ENCODE assay signal across 9 cellular contexts in the genomic region with DNA sequence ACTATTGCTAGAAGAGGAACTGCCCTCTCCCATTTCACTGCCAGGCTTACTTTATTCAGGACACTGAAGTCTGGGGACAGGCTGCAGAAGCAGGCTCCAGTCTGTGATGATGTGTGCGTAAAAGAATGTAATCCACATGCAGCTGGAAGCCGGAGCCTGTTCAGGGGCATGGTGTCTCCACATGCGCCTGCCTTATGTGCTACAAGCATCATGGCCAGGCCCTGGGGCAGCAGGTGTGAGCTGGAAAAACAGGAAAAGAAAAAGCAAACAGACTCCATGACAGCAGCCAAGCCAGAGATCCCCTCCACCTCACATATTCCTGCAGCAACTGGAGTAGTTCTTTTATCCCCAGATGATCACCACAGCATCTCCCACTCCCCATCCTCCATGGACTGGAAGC. TPM values are rescaled to one million over a fixed set of nuclear protein-coding genes. Genes with fewer than 3 reads are reported as not detected.
DNase-seq lines count a peak whose midpoint lies in the region; ATAC-seq and TF ChIP-seq lines count a peak whose summit lies in the region.
"Had no signal": no experiment of that assay in that cellular context is flagged by ENCODE, and none has a peak within 500 bp of the region (broad histone marks: within the 10 kb centered on the region; RNA-seq: fewer than 3 reads in every experiment).

No MANE protein-coding gene starts in this region.

- H4K20me1 ChIP-seq in GM23248 (ENCODE audit: insufficient read depth) = no peaks in the 10 kb centered on the region

- H3K27ac ChIP-seq in GM23248 (peak overlapping the region; percentile 20; the same call in 1 of the 2 replicates), RWPE2 (ENCODE audit: poor library complexity, severe bottlenecking) (no peak overlapping the region), gastroesophageal sphincter (no peak overlapping the region)
- H3K27ac ChIP-seq: SK-N-MC had no signal

- no peaks in the 10 kb centered on the region for H3K27me3 ChIP-seq in GM23248 (replicated peaks; ENCODE audit: insufficient read depth)
- H3K27me3 ChIP-seq in RWPE2 (ENCODE audit: insufficient read depth, poor library complexity, severe bottlenecking) = no peaks in the 10 kb centered on the region
- H3K27me3 ChIP-seq in gastroesophageal sphincter = no peaks in the 10 kb centered on the region

- DNase-seq in GM23248 = peak; percentile 91
- DNase-seq in RWPE2 (ENCODE audit: low spot score) = no peak
- DNase-seq in sciatic nerve (ENCODE audit: low spot score) = no peak
- no peak for DNase-seq in HPDE6-E6E7 (ENCODE audit: extremely low spot score)
- DNase-seq in activated T-helper 2 cell treated with anti-CD3 and anti-CD28 coated beads, Interferon-gamma antibody, Interleukin-2, Interleukin-4, amounts not matched to agents 10 μg/mL and 5 μg/mL and 100 μg/mL, durations not matched to agents 14 hours and 24 hours and 36 hours (ENCODE audit: low spot score) = no peak

- no peak overlapping the region for H2AFZ ChIP-seq in GM23248

- no peak for TF ChIP-seq POLR2A in gastroesophageal sphincter (IDR thresholded peaks at IDR 0.05)

- no peaks in the 10 kb centered on the region for H3K9me3 ChIP-seq in GM23248 (ENCODE audit: low read depth)
- H3K9me3 ChIP-seq in RWPE2 (ENCODE audit: severe bottlenecking) = no peaks in the 10 kb centered on the region
- H3K9me3 ChIP-seq in gastroesophageal sphincter = no peaks in the 10 kb centered on the region

- intact Hi-C loops in sciatic nerve (cut with DNase I) = no loop called here
- intact Hi-C loops in activated T-helper 2 cell treated with anti-CD3 and anti-CD28 coated beads, Interferon-gamma antibody, Interleukin-2, Interleukin-4, amounts not matched to agents 10 μg/mL and 5 μg/mL and 100 μg/mL, durations not matched to agents 14 hours and 24 hours and 36 hours (cut with micrococcal nuclease) = no loop called here

- H3K4me3 Mint-ChIP-seq in activated T-helper 2 cell treated with anti-CD3 and anti-CD28 coated beads, Interferon-gamma antibody, Interleukin-2, Interleukin-4, amounts not matched to agents 10 μg/mL and 5 μg/mL and 100 μg/mL, durations not matched to agents 14 hours and 24 hours and 36 hours (ENCODE audit: low read depth) = no peak overlapping the region

- peak; percentile 61; the same call in 1 of the 3 replicates for ATAC-seq in RWPE2 (ENCODE audit: low read depth)
- peak; percentile 53 for ATAC-seq in gastroesophageal sphincter
- ATAC-seq in sciatic nerve = peak; percentile 97
- no peak for ATAC-seq in HG03432 (IDR thresholded peaks at IDR 0.05; ENCODE audit: unreplicated experiment)
- no peak for ATAC-seq in HG03521 (IDR thresholded peaks at IDR 0.05; ENCODE audit: unreplicated experiment)

- H3K4me3 ChIP-seq in GM23248 (no peak overlapping the region), RWPE2 (ENCODE audit: severe bottlenecking) (no peak overlapping the region), gastroesophageal sphincter (no peak overlapping the region)
- H3K4me3 ChIP-seq: SK-N-MC had no signal

- H3F3A ChIP-seq in GM23248 (ENCODE audit: insufficient read depth) = peaks cover 10% of the 10 kb centered on the region

- no peaks in the 10 kb centered on the region for H3K79me2 ChIP-seq in GM23248 (ENCODE audit: insufficient read depth)

- no peaks in the 10 kb centered on the region for H3K36me3 Mint-ChIP-seq in activated T-helper 2 cell treated with anti-CD3 and anti-CD28 coated beads, Interferon-gamma antibody, Interleukin-2, Interleukin-4, amounts not matched to agents 10 μg/mL and 5 μg/mL and 100 μg/mL, durations not matched to agents 14 hours and 24 hours and 36 hours (ENCODE audit: low read depth)

- H3K27me3 Mint-ChIP-seq in activated T-helper 2 cell treated with anti-CD3 and anti-CD28 coated beads, Interferon-gamma antibody, Interleukin-2, Interleukin-4, amounts not matched to agents 10 μg/mL and 5 μg/mL and 100 μg/mL, durations not matched to agents 14 hours and 24 hours and 36 hours (ENCODE audit: low read depth) = no peaks in the 10 kb centered on the region

- H3K36me3 ChIP-seq in GM23248 (ENCODE audit: low read depth) (no peaks in the 10 kb centered on the region), RWPE2 (ENCODE audit: low read depth) (no peaks in the 10 kb centered on the region), gastroesophageal sphincter (peaks cover 0 to 3% of the 10 kb centered on the region in 2 donors)

- peaks cover 2% of the 10 kb centered on the region for H3K4me1 Mint-ChIP-seq in activated T-helper 2 cell treated with anti-CD3 and anti-CD28 coated beads, Interferon-gamma antibody, Interleukin-2, Interleukin-4, amounts not matched to agents 10 μg/mL and 5 μg/mL and 100 μg/mL, durations not matched to agents 14 hours and 24 hours and 36 hours (ENCODE audit: low read depth)

- H3K9ac ChIP-seq in GM23248 = no peak overlapping the region

- H3K9me3 Mint-ChIP-seq in activated T-helper 2 cell treated with anti-CD3 and anti-CD28 coated beads, Interferon-gamma antibody, Interleukin-2, Interleukin-4, amounts not matched to agents 10 μg/mL and 5 μg/mL and 100 μg/mL, durations not matched to agents 14 hours and 24 hours and 36 hours = no peaks in the 10 kb centered on the region

- TF ChIP-seq EP300 in gastroesophageal sphincter (IDR thresholded peaks at IDR 0.05) = no peak

- TF ChIP-seq CTCF in RWPE2 (IDR thresholded peaks at IDR 0.05; ENCODE audit: poor library complexity, severe bottlenecking) (no peak), gastroesophageal sphincter (IDR thresholded peaks at IDR 0.05) (no peak)

- 0 to 5% methylated on average over 3 of the region's 3 CpGs for WGBS in GM23248 (ENCODE audit: low coverage in 1 of 2, low lambda C conversion rate in 2 of 2, missing lambda C conversion rate in 2 of 2), 2 experiments
- WGBS in gastroesophageal sphincter (ENCODE audit: low coverage in 1 of 2), 2 donors = 0 to 25% methylated on average over 1 to 3 of the region's 3 CpGs

- H3K4me2 ChIP-seq in GM23248 (ENCODE audit: unreplicated experiment) = no peak overlapping the region

- in situ Hi-C loops in GM23248 (cut with MboI) = no loop called here

- H3K4me1 ChIP-seq in GM23248 (ENCODE audit: insufficient read depth) (peaks cover 13% of the 10 kb centered on the region), RWPE2 (ENCODE audit: insufficient read depth, poor library complexity, severe bottlenecking) (no peaks in the 10 kb centered on the region), gastroesophageal sphincter (peaks cover 0 to 13% (median 0%) of the 10 kb centered on the region in 3 donors)

- H3K27ac Mint-ChIP-seq in activated T-helper 2 cell treated with anti-CD3 and anti-CD28 coated beads, Interferon-gamma antibody, Interleukin-2, Interleukin-4, amounts not matched to agents 10 μg/mL and 5 μg/mL and 100 μg/mL, durations not matched to agents 14 hours and 24 hours and 36 hours = no peak overlapping the region

- no peaks in the 10 kb centered on the region for H3K9me2 ChIP-seq in GM23248 (ENCODE audit: insufficient read depth)

RNA-seq across cellular contexts. Expression of a gene that starts 33.4 kb away (rescaled TPM):
- 105 and 131 TPM in 2 replicates for total RNA-seq in GM23248 (2014; rRNA removed; shearing (Covaris generic))
- polyA plus RNA-seq in GM23248 (2016; fragmentation: Nextera tagmentation; extraction: Ambion mirVana) = 44.9 and 45.7 TPM in 2 replicates
- 100 to 1,000 TPM; 127 to 223 (median 198) TPM for total RNA-seq in gastroesophageal sphincter
- 94.2 TPM for total RNA-seq in sciatic nerve
- total RNA-seq in activated T-helper 2 cell treated with anti-CD3 and anti-CD28 coated beads, Interferon-gamma antibody, Interleukin-2, Interleukin-4, amounts not matched to agents 10 μg/mL and 5 μg/mL and 100 μg/mL, durations not matched to agents 14 hours and 24 hours and 36 hours = 98.6 and 104 TPM in 2 replicates

RNA-seq across cellular contexts. Expression of a gene that starts 42.9 kb away (rescaled TPM):
- 13.6 and 17.5 TPM in 2 replicates for total RNA-seq in GM23248 (2014; rRNA removed; shearing (Covaris generic))
- polyA plus RNA-seq in GM23248 (2016; fragmentation: Nextera tagmentation; extraction: Ambion mirVana) = 9.7 and 12.6 TPM in 2 replicates
- 10 to 100 TPM; 61.3 to 74.9 (median 65.3) TPM for total RNA-seq in gastroesophageal sphincter
- total RNA-seq in sciatic nerve = 66.0 TPM
- total RNA-seq in activated T-helper 2 cell treated with anti-CD3 and anti-CD28 coated beads, Interferon-gamma antibody, Interleukin-2, Interleukin-4, amounts not matched to agents 10 μg/mL and 5 μg/mL and 100 μg/mL, durations not matched to agents 14 hours and 24 hours and 36 hours = 21.4 and 22.2 TPM in 2 replicates

Comparison
In these comparisons a context has a peak if more than half of its experiments do, and no peak if none do; other contexts are left out.
1. ATAC-seq: peak in RWPE2 (single experiment), gastroesophageal sphincter (single experiment) and sciatic nerve (single experiment); none in HG03432 (single experiment) and HG03521 (single experiment).